Comparison of ENCODE assay signal across 8 cellular contexts in the genomic region with DNA sequence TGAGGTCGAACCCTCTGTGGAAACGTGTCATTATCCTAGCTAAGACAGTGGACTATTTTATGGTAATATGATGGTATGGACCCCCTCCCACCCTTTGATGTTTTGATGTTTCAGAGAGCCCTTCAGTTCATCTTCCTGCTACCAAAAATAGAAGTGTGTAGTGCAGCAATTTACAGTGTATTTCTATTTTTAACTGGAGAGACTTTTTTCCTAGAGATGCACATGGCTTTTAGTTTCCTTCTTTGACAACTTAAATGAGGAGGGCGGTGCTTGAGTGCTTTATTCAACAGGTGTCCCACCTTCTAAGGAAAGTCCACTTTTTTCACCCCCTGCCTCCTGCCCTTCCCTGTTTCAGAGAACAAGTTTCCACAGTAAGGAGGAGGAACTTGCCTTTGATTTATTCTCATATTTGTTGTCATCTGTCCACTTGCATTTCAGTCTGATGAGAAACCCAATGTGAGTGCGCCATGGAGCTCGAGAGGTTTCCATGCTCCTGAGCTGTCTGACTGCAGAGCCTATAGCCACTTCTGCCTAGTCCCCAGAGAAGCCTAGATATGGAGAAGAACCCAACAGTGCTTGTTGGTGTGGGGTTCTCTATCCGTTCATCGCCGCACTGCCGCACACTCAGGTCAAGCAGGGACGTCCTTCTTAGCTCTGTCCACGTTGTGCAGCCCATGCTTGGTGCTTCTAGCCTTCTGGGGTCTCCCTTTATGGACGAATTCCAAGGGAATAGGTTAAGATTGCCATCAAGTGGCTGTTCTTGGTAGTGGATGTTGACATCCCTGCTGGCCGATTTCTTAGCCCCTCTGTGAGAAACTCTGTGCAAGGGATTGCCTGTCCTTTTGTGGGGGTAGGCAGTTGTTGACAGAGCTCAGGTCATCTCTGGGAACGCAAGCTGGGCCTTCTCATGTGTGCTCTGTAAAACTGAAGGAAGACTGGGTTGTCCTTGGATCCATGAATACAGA.
DNase-seq lines count a peak whose midpoint lies in the region; ATAC-seq and TF ChIP-seq lines count a peak whose summit lies in the region.

No MANE protein-coding gene starts in this region.

- no peak for TF ChIP-seq POLR2A in testis (IDR thresholded peaks at IDR 0.05)

- no peak for ATAC-seq in GM21528 (IDR thresholded peaks at IDR 0.05; ENCODE audit: low FRiP score, unreplicated experiment)
- no peak for ATAC-seq in GM21619 (IDR thresholded peaks at IDR 0.05; ENCODE audit: unreplicated experiment)

- H3K4me1 ChIP-seq in testis = peaks cover 15% of the 10 kb centered on the region

- peak; percentile 20 to 49 (median 47) for TF ChIP-seq CTCF in testis (IDR thresholded peaks at IDR 0.05)

- no peaks in the 10 kb centered on the region for H3K9me3 ChIP-seq in testis

- no peak overlapping the region for H3K27ac ChIP-seq in testis

- DNase-seq in stimulated activated CD8-positive, alpha-beta memory T cell treated with anti-CD3 and anti-CD28 coated beads, Interleukin-12 subunit alpha, Interleukin-12 subunit beta, amount 100 ng/mL, for 1 hour (ENCODE audit: low read depth) = peak; percentile 7
- DNase-seq in stimulated activated CD8-positive, alpha-beta memory T cell treated with anti-CD3 and anti-CD28 coated beads, Interleukin-4, amount 100 ng/mL, for 48 hours = no peak
- DNase-seq in NCI-H1694 (lab: John Stamatoyannopoulos, UW) (peak; percentile 55), amniotic stem cell (lab: John Stamatoyannopoulos, UW) (peak; percentile 2), iPS-NIHi7 (ENCODE audit: extremely low spot score) (peak; percentile 64), testis (no peak)

- H3K36me3 ChIP-seq in testis (ENCODE audit: low read depth, missing control alignments) = no peaks in the 10 kb centered on the region

- no peak overlapping the region for H3K4me3 ChIP-seq in testis

- intact Hi-C loops in testis (cut with DNase I; ENCODE audit: low total_unique reads) = no loop called here

- H3K27me3 ChIP-seq in testis = no peaks in the 10 kb centered on the region

- 53 to 54% methylated on average over 13 to 14 of the region's 14 CpGs for WGBS in testis, 2 donors

Comparison
In these comparisons a context has a peak if more than half of its experiments do, and no peak if none do; other contexts are left out.
1. DNase-seq: peak in stimulated activated CD8-positive, alpha-beta memory T cell treated with anti-CD3 and anti-CD28 coated beads, Interleukin-12 subunit alpha, Interleukin-12 subunit beta, amount 100 ng/mL, for 1 hour (single experiment), NCI-H1694 (single experiment), amniotic stem cell (single experiment) and iPS-NIHi7 (single experiment); none in stimulated activated CD8-positive, alpha-beta memory T cell treated with anti-CD3 and anti-CD28 coated beads, Interleukin-4, amount 100 ng/mL, for 48 hours (single experiment) and testis (single experiment).